34 cellular contexts compared by ENCODE assay signal in the genomic region with DNA sequence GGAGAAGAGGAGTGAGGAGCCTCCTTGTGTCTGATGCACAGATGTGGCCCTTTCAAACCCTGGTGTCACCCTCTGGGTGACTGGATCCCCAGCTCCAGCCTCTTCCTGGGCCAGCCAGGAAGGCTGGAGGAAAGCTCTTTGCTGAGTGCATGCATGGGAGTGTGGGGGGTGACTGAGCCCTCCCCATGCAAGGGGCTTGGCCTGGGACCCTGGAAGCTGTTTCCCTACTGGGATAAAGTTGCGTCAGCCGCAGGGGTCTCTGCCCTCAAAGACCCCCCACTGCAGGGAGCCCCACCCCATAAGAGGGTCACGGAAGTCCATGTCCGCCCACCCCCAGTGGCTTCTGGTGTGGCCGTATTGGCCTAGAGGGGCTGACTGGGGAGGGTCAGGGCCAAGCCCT.
"Had no signal": no experiment of that assay in that cellular context is flagged by ENCODE, and none has a peak within 500 bp of the region (broad histone marks: within the 10 kb centered on the region; RNA-seq: fewer than 3 reads in every experiment).

No MANE protein-coding gene starts in this region.

- DNase-seq: Karpas-422, Kasumi-1, MM.1S, MV-4-11, NCI-H1048, NCI-H1092, NCI-H1092 treated with DMSO at 0.1 percent for 48 hours, NCI-H1105, NCI-H1105 treated with DMSO at 0.1 percent for 48 hours, NCI-H1417, NCI-H1417 treated with DMSO at 0.1 percent for 48 hours, NCI-H1436, NCI-H1436 treated with DMSO at 0.1 percent for 48 hours, NCI-H146, NCI-H1694, NCI-H1694 treated with DMSO at 0.1 percent for 48 hours, NCI-H187, NCI-H187 treated with DMSO at 0.1 percent for 48 hours, NCI-H1930, NCI-H2029, NCI-H2029 treated with DMSO at 0.1 percent for 48 hours, NCI-H2081, NCI-H2081 treated with DMSO at 0.1 percent for 48 hours, NCI-H2107, NCI-H2171, NCI-H2171 treated with DMSO at 0.1 percent for 48 hours, NCI-H2227 treated with DMSO at 0.1 percent for 48 hours, NCI-H226, NCI-H345, NCI-H446, NCI-H446 treated with DMSO at 0.1 percent for 48 hours, NCI-H510A, NCI-H510A treated with DMSO at 0.1 percent for 48 hours, NCI-H524 treated with DMSO at 0.1 percent for 48 hours had no signal
